9 cellular contexts compared by ENCODE assay signal in the genomic region with DNA sequence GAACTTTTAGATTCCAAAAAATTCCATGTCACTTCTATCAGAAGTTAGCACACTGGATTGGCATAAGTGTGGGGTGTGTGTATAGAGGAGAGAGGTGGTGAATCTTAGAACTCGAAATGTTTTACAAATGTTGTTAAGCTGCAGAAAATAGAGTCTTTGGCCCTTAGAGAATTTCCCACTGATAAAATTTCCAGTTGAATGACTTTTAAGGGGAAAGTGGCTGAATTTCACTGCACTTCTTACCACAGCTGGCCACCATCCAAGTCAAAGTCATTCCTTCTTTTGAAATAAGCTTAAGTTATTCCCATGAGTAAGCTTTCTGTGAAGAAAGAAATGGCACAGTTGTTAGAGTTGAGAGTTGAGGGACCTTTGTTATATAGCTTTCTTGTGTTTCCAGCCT. TPM values are rescaled to one million over a fixed set of nuclear protein-coding genes. Genes with fewer than 3 reads are reported as not detected.
A peak's percentile ranks its signal among the peaks of the same experiment; 100 is the strongest.
DNase-seq lines count a peak whose midpoint lies in the region; ATAC-seq and TF ChIP-seq lines count a peak whose summit lies in the region.
"Had no signal": no experiment of that assay in that cellular context is flagged by ENCODE, and none has a peak within 500 bp of the region (broad histone marks: within the 10 kb centered on the region; RNA-seq: fewer than 3 reads in every experiment).

No MANE protein-coding gene starts in this region.

- H4K20me1 ChIP-seq in hepatocyte (ENCODE audit: insufficient read depth, poor library complexity, severe bottlenecking), result peaks cover 52% of the 10 kb centered on the region

- no peak overlapping the region for H2AFZ ChIP-seq in hepatocyte

- H3K27ac Mint-ChIP-seq in activated naive CD8-positive, alpha-beta T cell treated with anti-CD3 and anti-CD28 coated beads, Interleukin-2, amount 50 U/mL, for 24 hours, result peak overlapping the region; percentile 3
- H3K27ac Mint-ChIP-seq: activated T-helper 1 cell treated with anti-CD3 and anti-CD28 coated beads, Interleukin-12 subunit alpha, Interleukin-12 subunit beta, Interleukin-2, Interleukin-4 antibody, amounts not matched to agents 30 ng/mL and 10 ng/mL and 1 ng/mL, durations not matched to agents 14 hours and 24 hours and 36 hours had no signal

- no peaks in the 10 kb centered on the region for H3K9me3 Mint-ChIP-seq in activated naive CD8-positive, alpha-beta T cell treated with anti-CD3 and anti-CD28 coated beads, Interleukin-2, amount 50 U/mL, for 24 hours
- H3K9me3 Mint-ChIP-seq: activated T-helper 1 cell treated with anti-CD3 and anti-CD28 coated beads, Interleukin-12 subunit alpha, Interleukin-12 subunit beta, Interleukin-2, Interleukin-4 antibody, amounts not matched to agents 30 ng/mL and 10 ng/mL and 1 ng/mL, durations not matched to agents 14 hours and 24 hours and 36 hours had no signal

- H3K36me3 ChIP-seq in hepatocyte (replicated peaks; ENCODE audit: insufficient read depth, low read depth) (no peaks in the 10 kb centered on the region), thoracic aorta (no peaks in the 10 kb centered on the region)

- no peaks in the 10 kb centered on the region for H3K27me3 ChIP-seq in hepatocyte
- H3K27me3 ChIP-seq in thoracic aorta (replicated peaks; ENCODE audit: insufficient read depth), result no peaks in the 10 kb centered on the region

- H3K4me3 ChIP-seq in hepatocyte (no peak overlapping the region), thoracic aorta (peak overlapping the region; percentile 48)

- peak; percentile 20 for DNase-seq in NCI-H2196 (lab: John Stamatoyannopoulos, UW; ENCODE audit: unreplicated experiment)
- no peak for DNase-seq in NCI-H2196 treated with DMSO at 0.1 percent for 48 hours (lab: John Stamatoyannopoulos, UW; ENCODE audit: unreplicated experiment)
- DNase-seq in activated naive CD8-positive, alpha-beta T cell treated with anti-CD3 and anti-CD28 coated beads, Interleukin-2, amount 50 U/mL, for 24 hours, result no peak
- DNase-seq in hepatocyte (ENCODE audit: low spot score), result peak; percentile 59
- DNase-seq in thoracic aorta (ENCODE audit: low spot score), result peak; percentile 23
- no peak for DNase-seq in HUDEP-2 (lab: John Stamatoyannopoulos, UW; ENCODE audit: unreplicated experiment in 76 of 76)

- WGBS in hepatocyte (ENCODE audit: low lambda C conversion rate, missing lambda C conversion rate), result 48% methylated on average over 1 of the region's 1 CpG

- TF ChIP-seq CTCF in hepatocyte (IDR thresholded peaks at IDR 0.05; ENCODE audit: poor library complexity), result no peak
- TF ChIP-seq CTCF in thoracic aorta (IDR thresholded peaks at IDR 0.05), result no peak

- no peaks in the 10 kb centered on the region for H3K9me2 ChIP-seq in hepatocyte (replicated peaks; ENCODE audit: insufficient read depth)

- H3K27ac ChIP-seq in hepatocyte (no peak overlapping the region), thoracic aorta (peak overlapping the region; percentile 63 to 68)

- H3K9me3 ChIP-seq in hepatocyte (ENCODE audit: low read depth) (no peaks in the 10 kb centered on the region), thoracic aorta (no peaks in the 10 kb centered on the region)

- no peak for ATAC-seq in activated naive CD8-positive, alpha-beta T cell treated with anti-CD3 and anti-CD28 coated beads, Interleukin-2, amount 50 U/mL, for 24 hours
- ATAC-seq in thoracic aorta (ENCODE audit: insufficient number of reproducible peaks, low FRiP score, low read depth), result no peak
- ATAC-seq in GM21360 (IDR thresholded peaks at IDR 0.05; ENCODE audit: unreplicated experiment), result no peak
- ATAC-seq in GM18520 (IDR thresholded peaks at IDR 0.05; ENCODE audit: unreplicated experiment), result no peak

- H3K4me3 Mint-ChIP-seq in activated naive CD8-positive, alpha-beta T cell treated with anti-CD3 and anti-CD28 coated beads, Interleukin-2, amount 50 U/mL, for 24 hours, result no peak overlapping the region
- H3K4me3 Mint-ChIP-seq: activated T-helper 1 cell treated with anti-CD3 and anti-CD28 coated beads, Interleukin-12 subunit alpha, Interleukin-12 subunit beta, Interleukin-2, Interleukin-4 antibody, amounts not matched to agents 30 ng/mL and 10 ng/mL and 1 ng/mL, durations not matched to agents 14 hours and 24 hours and 36 hours had no signal

- peak overlapping the region; percentile 10 for H3K4me2 ChIP-seq in hepatocyte

- H3K79me2 ChIP-seq in hepatocyte, result peaks cover 98% of the 10 kb centered on the region

- H3K4me1 Mint-ChIP-seq in activated naive CD8-positive, alpha-beta T cell treated with anti-CD3 and anti-CD28 coated beads, Interleukin-2, amount 50 U/mL, for 24 hours, result peaks cover 41% of the 10 kb centered on the region

- H3K27me3 Mint-ChIP-seq in activated naive CD8-positive, alpha-beta T cell treated with anti-CD3 and anti-CD28 coated beads, Interleukin-2, amount 50 U/mL, for 24 hours, result no peaks in the 10 kb centered on the region

- H3K4me1 ChIP-seq in hepatocyte (ENCODE audit: insufficient read depth) (peaks cover 24% of the 10 kb centered on the region), thoracic aorta (ENCODE audit: control insufficient read depth in 1 of 2, low read depth in 2 of 2) (peaks cover 66 to 87% of the 10 kb centered on the region in 2 donors)

- peaks cover 4% of the 10 kb centered on the region for H3K36me3 Mint-ChIP-seq in activated naive CD8-positive, alpha-beta T cell treated with anti-CD3 and anti-CD28 coated beads, Interleukin-2, amount 50 U/mL, for 24 hours (ENCODE audit: low read depth)

RNA-seq across cellular contexts. Expression of a gene that starts 13.8 kb away (rescaled TPM):
- total RNA-seq in hepatocyte (77.3 and 93.4 TPM in 2 replicates), thoracic aorta (100 to 1,000 TPM; 346 to 348 TPM)
- polyA plus RNA-seq in hepatocyte, result 60.8 and 64.0 TPM in 2 replicates

Comparison
In these comparisons a context has a peak if more than half of its experiments do, and no peak if none do; other contexts are left out.
1. DNase-seq: peak in NCI-H2196 (single experiment), hepatocyte (single experiment) and thoracic aorta (single experiment); none in NCI-H2196 treated with DMSO at 0.1 percent for 48 hours (single experiment), activated naive CD8-positive, alpha-beta T cell treated with anti-CD3 and anti-CD28 coated beads, Interleukin-2, amount 50 U/mL, for 24 hours (single experiment) and HUDEP-2 (0 of 76).